ENCODE assay signal across 11 cellular contexts in the genomic region with DNA sequence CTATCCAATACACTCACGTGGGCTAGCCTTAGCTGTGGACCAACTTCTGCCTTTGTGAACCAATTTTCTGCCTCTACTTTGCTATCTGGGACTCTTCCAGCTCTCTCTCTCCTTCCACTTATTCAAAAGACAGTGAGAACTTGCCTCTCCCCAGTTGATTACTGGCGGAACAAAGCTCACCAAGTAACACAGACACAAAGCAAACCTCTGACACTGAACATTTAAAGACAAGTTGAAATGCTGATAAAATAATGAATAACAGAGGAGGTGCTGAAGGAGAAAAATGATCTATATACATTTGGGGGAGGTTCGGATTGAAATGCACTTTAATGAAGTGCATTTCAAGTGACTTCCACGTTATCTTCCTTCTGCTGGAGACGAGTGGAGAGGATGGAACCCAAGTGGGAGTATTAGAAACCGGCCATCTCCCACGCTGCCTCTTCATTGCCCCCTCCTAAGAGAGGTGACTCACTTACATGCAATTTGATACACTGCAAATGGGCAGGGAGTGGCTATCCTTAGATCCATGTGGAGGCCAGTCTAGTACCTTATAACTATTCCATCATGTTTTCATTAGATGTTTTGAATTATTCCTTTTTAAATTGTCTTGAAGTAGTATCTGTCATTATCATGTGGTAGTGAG. TPM values are rescaled to one million over a fixed set of nuclear protein-coding genes. Genes with fewer than 3 reads are reported as not detected.
DNase-seq lines count a peak whose midpoint lies in the region; ATAC-seq, FAIRE-seq and TF ChIP-seq lines count a peak whose summit lies in the region.
"Had no signal": no experiment of that assay in that cellular context is flagged by ENCODE, and none has a peak within 500 bp of the region (broad histone marks: within the 10 kb centered on the region; RNA-seq: fewer than 3 reads in every experiment).

No MANE protein-coding gene starts in this region.

- H2AFZ ChIP-seq in K562 (ENCODE audit: low read depth, low read length): no peak overlapping the region

- no peak overlapping the region for H3K9ac ChIP-seq in K562 (ENCODE audit: insufficient read depth in 1 of 2, low read depth in 2 of 2, low read length in 2 of 2)

- no peak for TF ChIP-seq POLR2A in K562 (conservative IDR thresholded peaks at IDR 0.05)
- TF ChIP-seq POLR2A in stomach (IDR thresholded peaks at IDR 0.05): no peak
- TF ChIP-seq POLR2A in thyroid gland (IDR thresholded peaks at IDR 0.05): no peak

- H3K36me3 ChIP-seq in K562 (ENCODE audit: control insufficient read depth, insufficient read depth, low read length) (no peaks in the 10 kb centered on the region), left lung (no peaks in the 10 kb centered on the region), stomach (no peaks in the 10 kb centered on the region), thyroid gland (no peaks in the 10 kb centered on the region)

- intact Hi-C loops in K562 (cut with micrococcal nuclease): no loop called here
- intact Hi-C loops in left lung (cut with DNase I): no loop called here
- intact Hi-C loops in stomach (cut with DNase I; ENCODE audit: low total_unique reads): no loop called here
- intact Hi-C loops in thyroid gland (cut with DNase I): no loop called here

- H3K27ac ChIP-seq in K562 (ENCODE audit: extremely low read depth, low read depth, low read length) (no peak overlapping the region), left lung (no peak overlapping the region), stomach (no peak overlapping the region), thyroid gland (no peak overlapping the region), caudate nucleus (ENCODE audit: low read depth, low read length) (no peak overlapping the region)

- DNase-seq in AG09309 (ENCODE audit: low read depth) (peak; percentile 60), HS-5 (ENCODE audit: low read depth) (peak; percentile 65), K562 (ENCODE audit: extremely low read depth in 1 of 4, low spot score in 3 of 4) (peak in 1 of 4 experiments; percentile 16), left lung (no peak), stomach (no peak), thyroid gland (no peak), caudate nucleus (lab: John Stamatoyannopoulos, UW) (no peak), NCI-H187 (lab: John Stamatoyannopoulos, UW) (no peak)
- DNase-seq: DMS153, NCI-H1048 had no signal

- no peaks in the 10 kb centered on the region for H3K9me1 ChIP-seq in K562 (ENCODE audit: control insufficient read depth, insufficient read depth, low read length)

- H3K4me1 ChIP-seq in K562 (replicated peaks in 1 of 2; ENCODE audit: control insufficient read depth in 2 of 2, insufficient read depth in 2 of 2, low read length in 2 of 2): no peaks in the 10 kb centered on the region; a peak in 1 of 5 replicates
- no peaks in the 10 kb centered on the region for H3K4me1 ChIP-seq in left lung
- H3K4me1 ChIP-seq in stomach: peaks cover 0 to 6% (median 3%) of the 10 kb centered on the region in 4 donors
- H3K4me1 ChIP-seq in thyroid gland: no peaks in the 10 kb centered on the region

- no peak overlapping the region for H3K4me3 ChIP-seq in AG09309 (ENCODE audit: control insufficient read depth, low read depth, low read length)
- no peak overlapping the region for H3K4me3 ChIP-seq in K562
- H3K4me3 ChIP-seq in left lung: no peak overlapping the region
- H3K4me3 ChIP-seq in stomach: no peak overlapping the region
- H3K4me3 ChIP-seq in thyroid gland (replicated peaks in 1 of 3): no peak overlapping the region

- FAIRE-seq in K562 (lab: Jason Lieb, UNC): peak; percentile 19

- TF ChIP-seq RAD21 in K562 (CRISPR knock-in tag; conservative IDR thresholded peaks at IDR 0.05 in 1 of 2, IDR thresholded peaks at IDR 0.05 in 1 of 2): no peak

- in situ Hi-C loops in K562 (cut with MboI): no loop called here

- no peak overlapping the region for H3K4me2 ChIP-seq in K562 (ENCODE audit: insufficient read depth, low read length)

- no peaks in the 10 kb centered on the region for H3K9me3 ChIP-seq in K562 (replicated peaks; ENCODE audit: control insufficient read depth, insufficient read depth, low read depth, low read length)
- H3K9me3 ChIP-seq in left lung: peaks cover 0 to 8% of the 10 kb centered on the region in 2 donors
- H3K9me3 ChIP-seq in stomach: peaks cover 0 to 7% (median 3%) of the 10 kb centered on the region in 4 donors
- no peaks in the 10 kb centered on the region for H3K9me3 ChIP-seq in thyroid gland

- CTCF ChIA-PET in K562 (lab: Yijun Ruan, JAX; ENCODE audit: low intra/inter-chr PET ratio): no interaction called here

- POLR2A ChIA-PET in K562 (lab: Yijun Ruan, JAX): interaction anchor here (0.8 kb wide), 1 partner anchor 346 kb away, joined by 3 read pairs; no protein-coding TSS in a partner anchor

- H3K79me2 ChIP-seq in K562 (ENCODE audit: control insufficient read depth, insufficient read depth, low read length): no peaks in the 10 kb centered on the region

- no TSS peak for BruUV-seq in K562 (replicated peaks; lab: Mats Ljungman, UMichigan)

- H3K27me3 ChIP-seq in K562 (ENCODE audit: control insufficient read depth in 2 of 2, insufficient read depth in 2 of 2, low read length in 2 of 2): peaks cover 8 to 19% of the 10 kb centered on the region in 2 experiments
- peaks cover 7 to 46% of the 10 kb centered on the region in 2 donors for H3K27me3 ChIP-seq in left lung
- H3K27me3 ChIP-seq in stomach: peaks cover 0 to 15% (median 0%) of the 10 kb centered on the region in 3 donors
- H3K27me3 ChIP-seq in thyroid gland: no peaks in the 10 kb centered on the region

- TF ChIP-seq CTCF in AG09309 (IDR thresholded peaks at IDR 0.05; ENCODE audit: control insufficient read depth, insufficient read depth, low read depth, low read length, missing control alignments) (no peak), K562 (IDR thresholded peaks at IDR 0.05 in 2 of 3, conservative IDR thresholded peaks at IDR 0.05 in 1 of 3; ENCODE audit: insufficient read depth in 2 of 3, low read depth in 1 of 3, low read length in 3 of 3) (no peak), left lung (IDR thresholded peaks at IDR 0.05) (no peak), stomach (IDR thresholded peaks at IDR 0.05) (no peak), thyroid gland (IDR thresholded peaks at IDR 0.05) (no peak)

- no peak for ATAC-seq in K562
- ATAC-seq in left lung: peak; percentile 95

- under 1% methylated on average over 7 of the region's 7 CpGs for WGBS in K562 (ENCODE audit: insufficient coverage, low coverage, missing lambda C conversion rate)
- WGBS in stomach, 5 donors: 47 to 57% (median 49%) methylated on average over 7 of the region's 7 CpGs
- 38 to 43% methylated on average over 7 of the region's 7 CpGs for WGBS in thyroid gland, 2 donors

- TF ChIP-seq EP300 in K562 (IDR thresholded peaks at IDR 0.05; ENCODE audit: low read length): no peak
- no peak for TF ChIP-seq EP300 in stomach (IDR thresholded peaks at IDR 0.05)

- H4K20me1 ChIP-seq in K562 (replicated peaks; ENCODE audit: control insufficient read depth, insufficient read depth, low read length): no peaks in the 10 kb centered on the region

TF ChIP-seq in K562, 482 proteins besides CTCF, POLR2A, EP300 and RAD21:
- TF ChIP-seq JUND (IDR thresholded peaks at IDR 0.05; ENCODE audit: borderline replicate concordance, low read depth, low read length) (0 out of 2 replicates have a peak, but pooled peaks have one; percentile 20), JUND (tag; IDR thresholded peaks at IDR 0.05; ENCODE audit: borderline replicate concordance, low read depth, low read length) (no peak), EGR1 (conservative IDR thresholded peaks at IDR 0.05) (peak; percentile 60; the same call in 1 of the 2 replicates), ESRRB (CRISPR knock-in tag; IDR thresholded peaks at IDR 0.05; ENCODE audit: borderline replicate concordance) (no peak)
TF ChIP-seq in K562: peak in this region for 2.

RNA-seq across cellular contexts. Expression of a gene that starts 6.1 kb away (rescaled TPM):
- total RNA-seq in K562 (2011; cell fraction: chromatin; rRNA removed; ENCODE audit: low replicate concordance): not detected in 2 replicates
- total RNA-seq in K562 (2011; cell fraction: nucleolus; rRNA removed): not detected in 2 replicates
- total RNA-seq in K562 (2011; cell fraction: nucleoplasm; rRNA removed): not detected in 2 replicates
- total RNA-seq in K562 (2014; rRNA removed) (not detected in 2 replicates), K562 (2014; rRNA removed; fragmentation: Illumina TruSeq; extraction: Trizol) (not detected in 2 replicates), K562 (2015; rRNA removed; fragmentation: Illumina TruSeq; extraction: Trizol) (not detected in 2 replicates), K562 (2021) (0.24 TPM in 1 of 2 replicates, not detected in the other), left lung (10 to 100 TPM in 1 of 2 donors, 1 to 10 TPM in 1; 8.5 to 17.2 TPM), stomach (1 to 10 TPM in 2 of 5 donors, under 1 TPM in 2, not detected in 1; 0.45 to 2.8 (median 1.6) TPM), thyroid gland (1 to 10 TPM; 1.1 to 1.4 (median 1.3) TPM)
- polyA plus RNA-seq in K562 (2011; rRNA removed) (not detected in 2 replicates), K562 (2014; fragmentation: Illumina TruSeq; extraction: Trizol) (not detected in 2 replicates), K562 (2014; fragmentation: Nextera tagmentation; extraction: Ambion mirVana) (not detected), K562 (2014; rRNA removed) (not detected in 2 replicates), stomach (under 1 TPM; 0.60 to 0.68 (median 0.61) TPM)
- not detected in 2 replicates for polyA plus RNA-seq in K562 (2011; cell fraction: cytosol; rRNA removed)
- polyA plus RNA-seq in K562 (2011; cell fraction: nucleus; rRNA removed): not detected in 2 replicates
- 0.06 TPM in 1 of 2 replicates, not detected in the other for polyA plus RNA-seq in K562 (2012)
- not detected in 2 replicates for polyA minus RNA-seq in K562 (2011; rRNA and poly(A)+ RNA removed)
- not detected in 2 replicates for polyA minus RNA-seq in K562 (2011; cell fraction: cytosol; rRNA and poly(A)+ RNA removed)
- not detected in 2 replicates for polyA minus RNA-seq in K562 (2011; cell fraction: nucleus; rRNA and poly(A)+ RNA removed)
- total RNA-seq: activated CD8-positive, alpha-beta memory T cell treated with anti-CD3 and anti-CD28 coated beads for 36 hours had no signal

Comparison
In these comparisons a context has a peak if more than half of its experiments do, and no peak if none do; other contexts are left out.
1. DNase-seq: peak in AG09309 (single experiment) and HS-5 (single experiment); none in left lung (0 of 2), stomach (single experiment), thyroid gland (0 of 2), caudate nucleus (0 of 61) and NCI-H187 (0 of 2).